Comparison of ENCODE assay signal across 8 cellular contexts in the genomic region with DNA sequence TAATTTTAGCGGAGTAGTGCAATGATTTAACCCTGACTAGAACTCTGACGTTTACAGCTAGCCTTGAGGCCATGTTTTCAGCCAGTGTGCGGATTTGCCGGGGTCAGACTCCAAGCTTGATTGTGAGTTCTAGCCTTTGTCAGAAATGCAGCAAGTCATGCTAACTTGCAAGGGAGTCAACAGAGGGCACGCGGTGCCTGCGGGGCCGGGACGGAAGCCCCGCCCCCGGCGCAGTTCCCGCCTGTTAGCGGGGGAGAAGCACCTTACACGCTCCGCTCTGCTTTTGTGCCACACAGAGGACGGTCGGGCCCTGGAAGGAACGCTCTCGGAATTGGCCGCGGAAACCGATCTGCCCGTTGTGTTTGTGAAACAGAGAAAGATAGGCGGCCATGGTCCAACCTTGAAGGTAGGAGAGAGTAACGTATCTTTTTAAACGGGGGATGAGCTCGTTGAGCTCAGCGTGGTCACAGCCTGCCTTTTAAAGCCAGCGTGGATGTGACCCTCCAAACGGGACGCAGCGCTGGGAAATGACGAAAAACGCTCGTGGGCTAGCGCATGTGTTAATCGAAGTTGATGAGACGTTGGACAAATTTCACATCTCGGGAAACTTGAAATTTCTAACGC.
A peak's percentile ranks its signal among the peaks of the same experiment; 100 is the strongest.
DNase-seq lines count a peak whose midpoint lies in the region; ATAC-seq and TF ChIP-seq lines count a peak whose summit lies in the region.

No MANE protein-coding gene starts in this region.

- peaks cover 25% of the 10 kb centered on the region for H3K36me3 Mint-ChIP-seq in central memory CD8-positive, alpha-beta T cell (ENCODE audit: insufficient read depth)

- DNase-seq in AG04449 (ENCODE audit: low read depth, low spot score) (no peak), NCI-H226 (peak; percentile 87), islet precursor cell (peak; percentile 98)
- peak; percentile 60 to 73 (median 66) for DNase-seq in activated CD4-positive, CD25-positive, alpha-beta regulatory T cell (lab: John Stamatoyannopoulos, UW)
- DNase-seq in central memory CD8-positive, alpha-beta T cell (ENCODE audit: low spot score in 2 of 2): peak; percentile 69 to 76
- peak; percentile 70 to 76 for DNase-seq in stimulated activated CD4-positive, alpha-beta T cell treated with anti-CD3 and anti-CD28 coated beads, Interleukin-15, amount 100 ng/mL, for 1 hour (ENCODE audit: low read depth in 1 of 2, low spot score in 1 of 2)

- POLR2A ChIA-PET in AG04449 (lab: Yijun Ruan, JAX): interaction anchor here (0.6 to 3.0 kb wide), 9 partner anchors 14 to 819 kb away, joined by 3 to 19 read pairs (median 3); partner anchors contain the start of genes EID3, TDG, TXNRD1 and WASHC4

- H3K4me1 Mint-ChIP-seq in central memory CD8-positive, alpha-beta T cell: peaks cover 44% of the 10 kb centered on the region

- no peak for TF ChIP-seq CTCF in AG04449 (IDR thresholded peaks at IDR 0.05; ENCODE audit: insufficient read depth, low read length, missing control alignments)

- no peaks in the 10 kb centered on the region for H3K9me3 Mint-ChIP-seq in central memory CD8-positive, alpha-beta T cell

- peak overlapping the region; percentile 95 for H3K27ac Mint-ChIP-seq in central memory CD8-positive, alpha-beta T cell (ENCODE audit: low read depth)

- no peaks in the 10 kb centered on the region for H3K27me3 Mint-ChIP-seq in central memory CD8-positive, alpha-beta T cell

- peak overlapping the region; percentile 99 for H3K4me3 Mint-ChIP-seq in central memory CD8-positive, alpha-beta T cell

- peak overlapping the region; percentile 91 for H3K4me3 ChIP-seq in AG04449 (ENCODE audit: low read depth, low read length)

- ATAC-seq in GM18909 (IDR thresholded peaks at IDR 0.05; ENCODE audit: poor library complexity, unreplicated experiment) (peak; percentile 54), HG03175 (IDR thresholded peaks at IDR 0.05; ENCODE audit: unreplicated experiment) (peak; percentile 53)
- ATAC-seq in central memory CD8-positive, alpha-beta T cell (replicated peaks; ENCODE audit: extremely low read depth, poor library complexity, severe bottlenecking): peak; percentile 65

- CTCF ChIA-PET in AG04449 (lab: Yijun Ruan, JAX): interaction anchor here (0.9 to 3.4 kb wide), 7 partner anchors 9 to 89 kb away, joined by 3 to 19 read pairs (median 6); partner anchors contain the start of genes EID3 and TXNRD1
